ENCODE assay signal across 1 cellular context in genomic region chr13:95226932-95227718, GRCh38.
TF ChIP-seq lines count a peak whose summit lies in the region.

No MANE protein-coding gene starts in this region.

TF ChIP-seq in GM12878, 131 proteins besides CTCF, POLR2A, EP300 and RAD21 (continued from another document and continues in another):
- TF ChIP-seq REST (IDR thresholded peaks at IDR 0.05; ENCODE audit: low read depth, low read length) (no peak), TCF3 (IDR thresholded peaks at IDR 0.05; ENCODE audit: borderline replicate concordance, insufficient read depth, low read depth, low read length) (no peak), STAT1 (conservative IDR thresholded peaks at IDR 0.05) (no peak), SIX5 (IDR thresholded peaks at IDR 0.05; ENCODE audit: low read depth, low read length, severe bottlenecking) (no peak), FOS (IDR thresholded peaks at IDR 0.05; ENCODE audit: borderline replicate concordance, extremely low read depth, insufficient read length) (no peak), NR2C1 (IDR thresholded peaks at IDR 0.05) (no peak), POU2F2 (IDR thresholded peaks at IDR 0.05; ENCODE audit: borderline replicate concordance, low read depth, low read length) (0 out of 3 replicates have a peak, but pooled peaks have one; percentile 20), MXI1 (IDR thresholded peaks at IDR 0.05; ENCODE audit: low read depth, low read length) (0 out of 2 replicates have a peak, but pooled peaks have one; percentile 45), PML (IDR thresholded peaks at IDR 0.05; ENCODE audit: low read length) (0 out of 2 replicates have a peak, but pooled peaks have one; percentile 4), IRF5 (IDR thresholded peaks at IDR 0.05; ENCODE audit: borderline replicate concordance) (no peak), MTA2 (IDR thresholded peaks at IDR 0.05; ENCODE audit: low read depth) (peak; percentile 62), ESRRA (IDR thresholded peaks at IDR 0.05; ENCODE audit: low read length) (no peak), ZSCAN29 (IDR thresholded peaks at IDR 0.05) (no peak), RUNX3 (IDR thresholded peaks at IDR 0.05; ENCODE audit: low read length) (peak; percentile 81), MEF2A (IDR thresholded peaks at IDR 0.05; ENCODE audit: insufficient read depth, low read depth, low read length) (peak; percentile 78; the same call in 1 of the 2 replicates), ZBTB40 (IDR thresholded peaks at IDR 0.05; ENCODE audit: borderline replicate concordance) (no peak), MYC (IDR thresholded peaks at IDR 0.05; ENCODE audit: insufficient read depth, insufficient read length, insufficient replicate concordance, low read length, severe bottlenecking) (no peak), CUX1 (IDR thresholded peaks at IDR 0.05; ENCODE audit: insufficient replicate concordance, low read depth, low read length) (no peak), RBBP5 (conservative IDR thresholded peaks at IDR 0.05) (no peak), ZZZ3 (IDR thresholded peaks at IDR 0.05; ENCODE audit: control insufficient read depth, insufficient read length, low read depth) (no peak), NRF1 (conservative IDR thresholded peaks at IDR 0.05; ENCODE audit: low read depth, low read length) (no peak), RELB (IDR thresholded peaks at IDR 0.05; ENCODE audit: low read depth) (peak; percentile 69; the same call in 1 of the 2 replicates), BCL11A (IDR thresholded peaks at IDR 0.05; ENCODE audit: low read depth, low read length) (0 out of 2 replicates have a peak, but pooled peaks have one; percentile 8), MLLT1 (IDR thresholded peaks at IDR 0.05) (peak; percentile 46; the same call in 1 of the 2 replicates), NR2F1 (conservative IDR thresholded peaks at IDR 0.05) (0 out of 2 replicates have a peak, but pooled peaks have one; percentile 12), NR2C2 (IDR thresholded peaks at IDR 0.05; ENCODE audit: borderline replicate concordance, control insufficient read depth, insufficient read length, low read depth) (no peak), BMI1 (IDR thresholded peaks at IDR 0.05; ENCODE audit: borderline replicate concordance) (0 out of 2 replicates have a peak, but pooled peaks have one; percentile 37), USF2 (IDR thresholded peaks at IDR 0.05; ENCODE audit: borderline replicate concordance, low read depth, low read length) (no peak; the same call in 1 of the 2 replicates), PBX3 (IDR thresholded peaks at IDR 0.05; ENCODE audit: insufficient replicate concordance, low read depth, low read length) (no peak), RCOR1 (conservative IDR thresholded peaks at IDR 0.05; ENCODE audit: low read depth, low read length) (no peak), TCF7 (IDR thresholded peaks at IDR 0.05; ENCODE audit: borderline replicate concordance) (no peak), SIN3A (IDR thresholded peaks at IDR 0.05; ENCODE audit: low read depth, low read length) (no peak), SMAD1 (IDR thresholded peaks at IDR 0.05; ENCODE audit: low read depth, partially characterized antibody) (no peak), TARDBP (IDR thresholded peaks at IDR 0.05; ENCODE audit: borderline replicate concordance) (no peak)
